26 cellular contexts compared by ENCODE assay signal in the genomic region with DNA sequence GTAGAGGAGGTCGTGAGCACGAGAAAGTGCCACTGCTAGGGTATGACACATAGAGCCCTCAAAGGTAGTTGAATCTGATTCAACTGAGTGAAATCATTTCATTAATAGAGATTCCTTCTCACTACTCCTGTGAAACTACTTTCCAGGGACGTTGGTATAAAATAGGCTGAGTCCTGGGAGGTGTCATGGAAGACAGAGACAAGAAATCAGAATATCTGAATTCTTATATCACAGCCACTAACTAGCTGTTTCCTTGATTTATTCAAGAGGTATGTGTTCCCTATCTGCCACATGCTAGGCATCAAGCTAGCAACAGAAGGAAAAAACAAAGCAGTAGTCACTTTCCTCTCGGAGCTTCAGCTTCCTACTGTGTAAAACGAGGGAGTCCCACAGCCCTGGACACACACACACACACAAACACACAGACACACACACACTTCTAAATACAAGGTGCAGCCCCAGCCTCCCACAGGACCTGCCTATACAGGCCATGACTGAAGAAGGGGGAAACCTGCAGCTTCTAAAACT.
DNase-seq lines count a peak whose midpoint lies in the region; ATAC-seq, FAIRE-seq and TF ChIP-seq lines count a peak whose summit lies in the region.
"Had no signal": no experiment of that assay in that cellular context is flagged by ENCODE, and none has a peak within 500 bp of the region (broad histone marks: within the 10 kb centered on the region; RNA-seq: fewer than 3 reads in every experiment).

No MANE protein-coding gene starts in this region.

- intact Hi-C loops in left ventricle myocardium inferior (cut with micrococcal nuclease), result no loop called here
- intact Hi-C loops in cardiac septum (cut with DNase I), result no loop called here
- intact Hi-C loops in esophagus muscularis mucosa (cut with DNase I), result loop anchor here (10.0 kb wide), 1 partner anchor 90 kb away; no protein-coding TSS in a partner anchor

- TF ChIP-seq POLR2A in esophagus muscularis mucosa (IDR thresholded peaks at IDR 0.05; ENCODE audit: low read depth), result no peak

- peak overlapping the region; percentile 50 for H3K27ac ChIP-seq in left ventricle myocardium inferior (replicated peaks)
- H3K27ac ChIP-seq in esophagus muscularis mucosa (replicated peaks in 1 of 4), result no peak overlapping the region
- H3K27ac ChIP-seq: 22Rv1, C4-2B, pancreas, RWPE1, SJSA1, VCaP had no signal

- TF ChIP-seq CTCF in left ventricle myocardium inferior (IDR thresholded peaks at IDR 0.05; ENCODE audit: borderline replicate concordance) (no peak), esophagus muscularis mucosa (IDR thresholded peaks at IDR 0.05) (no peak)

- no peak for TF ChIP-seq EP300 in esophagus muscularis mucosa (IDR thresholded peaks at IDR 0.05)

- no peak for ATAC-seq in GM19023 (IDR thresholded peaks at IDR 0.05; ENCODE audit: unreplicated experiment)
- ATAC-seq: HCT116, pancreas had no signal

- WGBS in esophagus muscularis mucosa, result 54% methylated on average over 5 of the region's 5 CpGs

- DNase-seq in left ventricle myocardium inferior (no peak), cardiac septum (ENCODE audit: low spot score) (no peak), dermis blood vessel endothelial cell (peak; percentile 83), midbrain (lab: John Stamatoyannopoulos, UW) (peak; percentile 40), urothelium cell line (ENCODE audit: low spot score) (no peak), esophagus muscularis mucosa (ENCODE audit: extremely low spot score) (no peak), iPS-NIHi7 (ENCODE audit: extremely low spot score) (no peak)
- DNase-seq: activated CD4-positive, alpha-beta T cell treated with anti-CD3 and anti-CD28 coated beads for 4 hours; activated naive CD4-positive, alpha-beta T cell treated with anti-CD3 and anti-CD28 coated beads, Interleukin-2, amount 50 U/mL, for 16 hours; activated T-cell treated with anti-CD3 and anti-CD28 coated beads for 4 hours; Caco-2; effector memory CD4-positive, alpha-beta T cell; NCI-H146; NCI-H2171; pancreas; stimulated activated CD4-positive, alpha-beta T cell treated with anti-CD3 and anti-CD28 coated beads, Interleukin-4, amount 100 ng/mL, for 1 hour; T1000 had no signal

- no peaks in the 10 kb centered on the region for H3K36me3 ChIP-seq in left ventricle myocardium inferior
- no peaks in the 10 kb centered on the region for H3K36me3 ChIP-seq in esophagus muscularis mucosa
- H3K36me3 ChIP-seq: pancreas, SJSA1 had no signal

- peak; percentile 71 for FAIRE-seq in urothelium cell line (lab: Jason Lieb, UNC)
- FAIRE-seq: colon, G401.6, pancreas had no signal

- H3K4me3 ChIP-seq in left ventricle myocardium inferior, result no peak overlapping the region
- no peak overlapping the region for H3K4me3 ChIP-seq in esophagus muscularis mucosa
- H3K4me3 ChIP-seq: pancreas, SJSA1 had no signal

- H3K4me1 ChIP-seq in left ventricle myocardium inferior (peaks cover 73% of the 10 kb centered on the region), esophagus muscularis mucosa (peaks cover 9 to 46% (median 19%) of the 10 kb centered on the region in 4 donors)
- H3K4me1 ChIP-seq: Caco-2, pancreas had no signal

- H3K9me3 ChIP-seq in left ventricle myocardium inferior (replicated peaks) (no peaks in the 10 kb centered on the region), esophagus muscularis mucosa (no peaks in the 10 kb centered on the region)
- H3K9me3 ChIP-seq: Caco-2, pancreas, SJSA1 had no signal

- no peaks in the 10 kb centered on the region for H3K27me3 ChIP-seq in left ventricle myocardium inferior (ENCODE audit: low read depth)
- no peaks in the 10 kb centered on the region for H3K27me3 ChIP-seq in esophagus muscularis mucosa
- H3K27me3 ChIP-seq: pancreas, SJSA1 had no signal

Comparison
In these comparisons a context has a peak if more than half of its experiments do, and no peak if none do; other contexts are left out.
1. DNase-seq: peak in dermis blood vessel endothelial cell (single experiment) and midbrain (single experiment); none in left ventricle myocardium inferior (single experiment), cardiac septum (single experiment), urothelium cell line (single experiment), esophagus muscularis mucosa (single experiment) and iPS-NIHi7 (single experiment).